Comparison of ENCODE assay signal across 8 cellular contexts in the genomic region with DNA sequence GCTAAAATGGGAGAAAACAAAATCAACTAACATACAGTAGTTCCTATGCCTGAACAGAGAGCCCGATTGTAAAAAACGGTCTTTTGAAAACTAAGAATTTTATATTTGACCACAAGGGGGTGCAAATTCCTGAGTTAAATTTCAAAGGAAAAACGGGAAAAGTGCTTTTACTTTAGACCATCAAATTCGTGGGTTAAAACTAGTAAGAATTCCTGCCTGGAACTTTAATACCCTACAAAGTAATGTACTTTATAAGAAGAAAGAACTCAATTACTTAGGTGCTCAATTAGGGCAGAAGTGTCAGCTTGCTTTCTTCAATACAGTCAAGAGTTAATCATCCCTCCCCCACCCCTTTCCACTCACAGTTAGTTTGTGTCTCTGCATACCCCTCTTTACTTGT.
DNase-seq lines count a peak whose midpoint lies in the region; ATAC-seq, FAIRE-seq and TF ChIP-seq lines count a peak whose summit lies in the region.

No MANE protein-coding gene starts in this region.

- peaks cover 62% of the 10 kb centered on the region for H3K36me3 ChIP-seq in OCI-LY7 (ENCODE audit: insufficient read depth, low read length)
- no peaks in the 10 kb centered on the region for H3K36me3 ChIP-seq in endodermal cell (ENCODE audit: control insufficient read depth, insufficient read depth, low read length)
- H3K36me3 ChIP-seq in neutrophil = no peaks in the 10 kb centered on the region

- no peaks in the 10 kb centered on the region for H3K9me3 Mint-ChIP-seq in endodermal cell

- TF ChIP-seq POLR2A in GM12892 (IDR thresholded peaks at IDR 0.05; ENCODE audit: low read depth, low read length) = no peak

- H3K9me3 ChIP-seq in OCI-LY7 (ENCODE audit: low read length) = no peaks in the 10 kb centered on the region
- H3K9me3 ChIP-seq in endodermal cell (ENCODE audit: control insufficient read depth, low read length) = no peaks in the 10 kb centered on the region
- H3K9me3 ChIP-seq in neutrophil = no peaks in the 10 kb centered on the region

- CTCF ChIA-PET in AG04449 (lab: Yijun Ruan, JAX) (interaction anchor here (0.7 to 5.1 kb wide), 43 partner anchors 9 to 985 kb away, joined by 3 to 30 read pairs (median 5); a partner anchor contains a TSS), OCI-LY7 (lab: Charles Lee; ENCODE audit: unreplicated experiment) (interaction anchor here (0.9 to 1.0 kb wide), 4 partner anchors 38 to 88 kb away, joined by 3 to 4 read pairs (median 4); a partner anchor contains a TSS)

- no peak for FAIRE-seq in GM12892 (lab: Jason Lieb, UNC)

- POLR2A ChIA-PET in AG04449 (lab: Yijun Ruan, JAX) (interaction anchor here (0.8 to 1.0 kb wide), 2 partner anchors 39 to 593 kb away, joined by 3 to 4 read pairs; no protein-coding TSS in a partner anchor), OCI-LY7 (lab: Charles Lee) (interaction anchor here (0.7 to 8.0 kb wide), 8 partner anchors 11 to 715 kb away, joined by 3 to 94 read pairs (median 3); no protein-coding TSS in a partner anchor)

- H3K27me3 Mint-ChIP-seq in endodermal cell (ENCODE audit: insufficient read depth) = peaks cover 6% of the 10 kb centered on the region

- DNase-seq in AG04449 (ENCODE audit: low read depth, low spot score) (no peak), GM12864 (ENCODE audit: low read depth) (no peak), OCI-LY7 (ENCODE audit: low spot score) (peak; percentile 42), endodermal cell (no peak), GM12892 (ENCODE audit: insufficient read length) (no peak)

- no peak overlapping the region for H3K27ac Mint-ChIP-seq in endodermal cell

- TF ChIP-seq CTCF in AG04449 (IDR thresholded peaks at IDR 0.05; ENCODE audit: insufficient read depth, low read length, missing control alignments) (no peak), GM12864 (IDR thresholded peaks at IDR 0.05; ENCODE audit: low read depth, low read length, missing control alignments) (peak; percentile 41), OCI-LY7 (conservative IDR thresholded peaks at IDR 0.05; ENCODE audit: low read length) (peak; percentile 94), endodermal cell (conservative IDR thresholded peaks at IDR 0.05) (peak; percentile 80), neutrophil (IDR thresholded peaks at IDR 0.05) (peak; percentile 40)

- H3K4me1 Mint-ChIP-seq in endodermal cell = peaks cover 4% of the 10 kb centered on the region

- peak overlapping the region; percentile 45 for H3K27ac ChIP-seq in OCI-LY7 (ENCODE audit: low read depth, low read length, poor library complexity, severe bottlenecking)
- H3K27ac ChIP-seq in endodermal cell (ENCODE audit: low read depth, low read length) = no peak overlapping the region
- H3K27ac ChIP-seq in neutrophil = no peak overlapping the region

- peaks cover 94% of the 10 kb centered on the region for H3K79me2 ChIP-seq in OCI-LY7 (ENCODE audit: insufficient read depth, low read depth, low read length)

- H3K4me2 ChIP-seq in OCI-LY7 (ENCODE audit: low read length) = peak overlapping the region; percentile 91

- BruUV-seq in OCI-LY7 (replicated peaks; lab: Mats Ljungman, UMichigan) = no TSS peak

- H3K9ac ChIP-seq in endodermal cell (ENCODE audit: extremely low read depth, low read length, poor library complexity, severe bottlenecking) = no peak overlapping the region

- intact Hi-C loops in OCI-LY7 (cut with micrococcal nuclease; ENCODE audit: unreplicated experiment) = loop anchor here (2.0 kb wide), 2 partner anchors 68 to 986 kb away; no protein-coding TSS in a partner anchor

- H4K20me1 ChIP-seq in OCI-LY7 (ENCODE audit: insufficient read depth, low read length) = peaks cover 13% of the 10 kb centered on the region; the same call in 1 of the 2 replicates

- H2AFZ ChIP-seq in OCI-LY7 (ENCODE audit: low read length) = no peak overlapping the region

- ATAC-seq in GM21825 (IDR thresholded peaks at IDR 0.05; ENCODE audit: unreplicated experiment) = no peak
- no peak for ATAC-seq in HG02763 (IDR thresholded peaks at IDR 0.05; ENCODE audit: unreplicated experiment)

- no peaks in the 10 kb centered on the region for H3K9me2 ChIP-seq in OCI-LY7 (ENCODE audit: insufficient read depth, low read length)

- H3K4me3 ChIP-seq in AG04449 (ENCODE audit: low read depth, low read length) = peak overlapping the region; percentile 34
- no peak overlapping the region for H3K4me3 ChIP-seq in GM12864 (ENCODE audit: low read depth, low read length)
- H3K4me3 ChIP-seq in OCI-LY7 (ENCODE audit: low read depth, low read length, poor library complexity, severe bottlenecking) = peak overlapping the region; percentile 96
- H3K4me3 ChIP-seq in endodermal cell (ENCODE audit: low read length) = no peak overlapping the region
- H3K4me3 ChIP-seq in neutrophil (ENCODE audit: low read depth in 1 of 2, low read length in 1 of 2) = no peak overlapping the region

- 19% methylated on average over 4 of the region's 4 CpGs; no CpG with 5 or more reads in 1 of the 2 experiments for WGBS in endodermal cell (ENCODE audit: insufficient coverage in 1 of 2, insufficient read length in 1 of 2), 2 experiments

- H3K27me3 ChIP-seq in endodermal cell (ENCODE audit: control insufficient read depth, insufficient read depth, low read length, poor library complexity, severe bottlenecking) (no peaks in the 10 kb centered on the region), neutrophil (no peaks in the 10 kb centered on the region)

- H3K4me3 Mint-ChIP-seq in endodermal cell = no peak overlapping the region

- H3K4me1 ChIP-seq in OCI-LY7 (ENCODE audit: insufficient read depth, low read length, poor library complexity, severe bottlenecking) (peaks cover 32% of the 10 kb centered on the region), endodermal cell (ENCODE audit: control insufficient read depth, insufficient read depth, low read length) (no peaks in the 10 kb centered on the region), neutrophil (ENCODE audit: control insufficient read depth in 1 of 2, insufficient read depth in 1 of 2, low read depth in 1 of 2, low read length in 1 of 2) (peaks cover 43 to 44% of the 10 kb centered on the region in 2 experiments)

- H3K36me3 Mint-ChIP-seq in endodermal cell (ENCODE audit: low read depth) = no peaks in the 10 kb centered on the region

Comparison
In these comparisons a context has a peak if more than half of its experiments do, and no peak if none do; other contexts are left out.
1. H3K4me3 ChIP-seq: peak in AG04449 (single experiment) and OCI-LY7 (single experiment); none in GM12864 (single experiment), endodermal cell (single experiment) and neutrophil (0 of 2).